In the genomic region with DNA sequence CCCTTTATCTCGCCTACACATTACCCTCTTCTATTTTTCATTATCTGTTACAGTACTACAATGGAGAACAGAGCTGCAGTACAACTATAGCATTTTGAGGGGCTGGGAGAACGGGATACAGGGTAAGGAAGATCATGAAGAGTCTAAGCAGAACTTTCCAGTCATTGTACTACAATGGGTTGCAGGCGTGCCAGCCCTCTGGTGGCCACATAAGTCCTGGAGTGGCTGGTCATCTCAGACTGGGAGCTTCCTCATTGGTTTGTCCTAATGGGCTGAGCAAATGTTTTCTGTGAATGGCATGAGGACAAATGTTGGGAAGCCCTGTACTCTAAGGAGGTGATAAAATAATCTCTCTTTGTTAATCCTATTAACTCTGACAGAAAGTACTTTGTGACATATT, we compare ENCODE assay signal across 8 cellular contexts.
A peak's percentile ranks its signal among the peaks of the same experiment; 100 is the strongest.
DNase-seq lines count a peak whose midpoint lies in the region; ATAC-seq and TF ChIP-seq lines count a peak whose summit lies in the region.

No MANE protein-coding gene starts in this region.

- no peak for ATAC-seq in HG03457 (IDR thresholded peaks at IDR 0.05; ENCODE audit: unreplicated experiment)

- DNase-seq in DMS 273 (lab: John Stamatoyannopoulos, UW; ENCODE audit: unreplicated experiment) (peak; percentile 34), DMS 273 treated with DMSO at 0.1 percent for 48 hours (lab: John Stamatoyannopoulos, UW) (no peak), NB4 (ENCODE audit: low read depth) (peak; percentile 41), choroid plexus epithelial cell (ENCODE audit: low read depth) (peak; percentile 43), pons (ENCODE audit: low spot score) (peak; percentile 10), middle frontal gyrus (ENCODE audit: extremely low spot score, low spot score) (no peak), hepatic stellate cell (ENCODE audit: low spot score) (no peak)

- H3K4me3 ChIP-seq in NB4 (ENCODE audit: low read depth, low read length), result no peak overlapping the region
- no peak overlapping the region for H3K4me3 ChIP-seq in choroid plexus epithelial cell (ENCODE audit: low read depth, low read length)

- TF ChIP-seq POLR2A in NB4 (IDR thresholded peaks at IDR 0.05; ENCODE audit: extremely low read depth, insufficient read length), result no peak

- TF ChIP-seq CTCF in NB4 (IDR thresholded peaks at IDR 0.05; ENCODE audit: low read depth, low read length), result peak; percentile 45
- peak; percentile 64 for TF ChIP-seq CTCF in choroid plexus epithelial cell (conservative IDR thresholded peaks at IDR 0.05; ENCODE audit: low read depth, low read length)

Comparison
In these comparisons a context has a peak if more than half of its experiments do, and no peak if none do; other contexts are left out.
1. DNase-seq: peak in DMS 273 (single experiment), NB4 (single experiment), choroid plexus epithelial cell (single experiment) and pons (single experiment); none in DMS 273 treated with DMSO at 0.1 percent for 48 hours (single experiment), middle frontal gyrus (single experiment) and hepatic stellate cell (single experiment).